Comparison of ENCODE assay signal across 23 cellular contexts in genomic region chr21:28268685-28269084, GRCh38.
"Had no signal": no experiment of that assay in that cellular context is flagged by ENCODE, and none has a peak within 500 bp of the region (broad histone marks: within the 10 kb centered on the region; RNA-seq: fewer than 3 reads in every experiment).

No MANE protein-coding gene starts in this region.

- DNase-seq: IMR-90, Karpas-422, KG1, MG63, NCI-H1092, NCI-H1105 treated with DMSO at 0.1 percent for 48 hours, NCI-H1417 treated with DMSO at 0.1 percent for 48 hours, NCI-H146, NCI-H1694 treated with DMSO at 0.1 percent for 48 hours, NCI-H1930, NCI-H2081, NCI-H2171, NCI-H226, NCI-H446, NCI-H510A, NCI-H524 treated with DMSO at 0.1 percent for 48 hours, NCI-H69, NCI-H774, Right ventricle myocardium superior, RPMI8226, SIG-M5 had no signal

- H3K27me3 ChIP-seq: MG63, SJSA1 had no signal

- H3K36me3 ChIP-seq: MG63, SJSA1 had no signal

- H3K4me3 ChIP-seq: MG63, SJSA1 had no signal

- H3K9me3 ChIP-seq: MG63, SJSA1 had no signal

- H3K4me1 ChIP-seq: SJSA1 had no signal

- H3K27ac ChIP-seq: SJSA1 had no signal

- FAIRE-seq: RCC 7860 had no signal
